ENCODE assay signal across 1 cellular context in genomic region chr19:58475714-58476497, GRCh38.
TF ChIP-seq lines count a peak whose summit lies in the region.

Gene ZNF446, plus strand, starts transcription at chr19:58476352. Its CDS starts 867 bp downstream, at chr19:58477219.

TF ChIP-seq in HepG2, 621 proteins besides CTCF, POLR2A, EP300 and RAD21 (continued from another document and continues in another):
- TF ChIP-seq IKZF5 (CRISPR knock-in tag; IDR thresholded peaks at IDR 0.05) (peak; percentile 84), HNF1B (CRISPR knock-in tag; IDR thresholded peaks at IDR 0.05) (peak; percentile 92), SAP130 (CRISPR knock-in tag; IDR thresholded peaks at IDR 0.05; ENCODE audit: low read depth) (peak; percentile 94), ZNF557 (CRISPR knock-in tag; IDR thresholded peaks at IDR 0.05) (no peak), ZNF343 (CRISPR knock-in tag; IDR thresholded peaks at IDR 0.05) (peak; percentile 60; the same call in 1 of the 2 replicates), FOXC1 (CRISPR knock-in tag; IDR thresholded peaks at IDR 0.05; ENCODE audit: borderline replicate concordance) (peak; percentile 46; the same call in 1 of the 2 replicates), SALL1 (CRISPR knock-in tag; IDR thresholded peaks at IDR 0.05) (peak; percentile 49; the same call in 1 of the 2 replicates), MBD4 (IDR thresholded peaks at IDR 0.05; ENCODE audit: borderline replicate concordance, low read length) (no peak), SP2 (CRISPR knock-in tag; IDR thresholded peaks at IDR 0.05) (peak; percentile 74; the same call in 1 of the 2 replicates), ZNF30 (CRISPR knock-in tag; IDR thresholded peaks at IDR 0.05) (no peak), ZBTB7A (CRISPR knock-in tag; IDR thresholded peaks at IDR 0.05) (peak; percentile 75; the same call in 1 of the 2 replicates), TAF1 (CRISPR knock-in tag; IDR thresholded peaks at IDR 0.05) (peak; percentile 40), TFAP4 (IDR thresholded peaks at IDR 0.05; ENCODE audit: borderline replicate concordance, low read depth) (peak; percentile 50; the same call in 1 of the 2 replicates), HNRNPK (IDR thresholded peaks at IDR 0.05; ENCODE audit: low read depth, low read length, poor library complexity, severe bottlenecking) (no peak), REST (IDR thresholded peaks at IDR 0.05; ENCODE audit: borderline replicate concordance in 1 of 2, low read depth in 1 of 2, low read length in 2 of 2) (no peak; a peak in 1 of 4 replicates), ZSCAN21 (CRISPR knock-in tag; IDR thresholded peaks at IDR 0.05; ENCODE audit: borderline replicate concordance) (peak; percentile 54), SRY (CRISPR knock-in tag; IDR thresholded peaks at IDR 0.05) (peak; percentile 58; the same call in 1 of the 2 replicates), ZFP62 (CRISPR knock-in tag; IDR thresholded peaks at IDR 0.05) (0 out of 2 replicates have a peak, but pooled peaks have one; percentile 46), RXRA (CRISPR knock-in tag; IDR thresholded peaks at IDR 0.05) (peak; percentile 86), ZNF337 (CRISPR knock-in tag; IDR thresholded peaks at IDR 0.05; ENCODE audit: borderline replicate concordance, low read depth) (no peak), KLF6 (CRISPR knock-in tag; IDR thresholded peaks at IDR 0.05) (peak; percentile 86; the same call in 1 of the 2 replicates), NCOR1 (IDR thresholded peaks at IDR 0.05; ENCODE audit: borderline replicate concordance, low read length) (peak; percentile 76; the same call in 1 of the 2 replicates), RBM39 (IDR thresholded peaks at IDR 0.05; ENCODE audit: low read depth, low read length, poor library complexity, severe bottlenecking) (peak; percentile 59), SUZ12 (IDR thresholded peaks at IDR 0.05; ENCODE audit: low read depth, low read length) (peak; percentile 49; the same call in 1 of the 2 replicates), RFX1 (IDR thresholded peaks at IDR 0.05) (peak; percentile 96), SPEN (CRISPR knock-in tag; IDR thresholded peaks at IDR 0.05; ENCODE audit: low read depth) (peak; percentile 42; the same call in 1 of the 2 replicates), ZNF788 (CRISPR knock-in tag; IDR thresholded peaks at IDR 0.05; ENCODE audit: borderline replicate concordance) (peak; percentile 74), ZNF275 (CRISPR knock-in tag; IDR thresholded peaks at IDR 0.05; ENCODE audit: borderline replicate concordance) (no peak), SKI (IDR thresholded peaks at IDR 0.05; ENCODE audit: partially characterized antibody) (peak; percentile 37), SOX6 (IDR thresholded peaks at IDR 0.05) (no peak), SOX6 (CRISPR knock-in tag; IDR thresholded peaks at IDR 0.05) (peak; percentile 60), TSC22D2 (CRISPR knock-in tag; IDR thresholded peaks at IDR 0.05; ENCODE audit: borderline replicate concordance) (no peak), ZNF280D (CRISPR knock-in tag; IDR thresholded peaks at IDR 0.05) (0 out of 2 replicates have a peak, but pooled peaks have one; percentile 8), ZNF784 (CRISPR knock-in tag; IDR thresholded peaks at IDR 0.05; ENCODE audit: borderline replicate concordance) (peak; percentile 52; the same call in 1 of the 2 replicates), ZNF510 (CRISPR knock-in tag; IDR thresholded peaks at IDR 0.05; ENCODE audit: low read depth) (0 out of 2 replicates have a peak, but pooled peaks have one; percentile 59), HIVEP1 (CRISPR knock-in tag; IDR thresholded peaks at IDR 0.05) (peak; percentile 39; the same call in 1 of the 2 replicates), ZEB1 (IDR thresholded peaks at IDR 0.05; ENCODE audit: insufficient replicate concordance, low read depth) (peak; percentile 7), MYC (CRISPR knock-in tag; IDR thresholded peaks at IDR 0.05; ENCODE audit: borderline replicate concordance) (peak; percentile 48; the same call in 1 of the 2 replicates), BRD4 (CRISPR knock-in tag; IDR thresholded peaks at IDR 0.05) (0 out of 2 replicates have a peak, but pooled peaks have one; percentile 63), ARID4A (CRISPR knock-in tag; IDR thresholded peaks at IDR 0.05; ENCODE audit: borderline replicate concordance) (peak; percentile 96), ZNF768 (CRISPR knock-in tag; IDR thresholded peaks at IDR 0.05) (0 out of 2 replicates have a peak, but pooled peaks have one; percentile 8), JUND (CRISPR knock-in tag; IDR thresholded peaks at IDR 0.05) (no peak), CREB1 (IDR thresholded peaks at IDR 0.05) (peak; percentile 80), CREB1 (CRISPR knock-in tag; IDR thresholded peaks at IDR 0.05) (peak; percentile 85), ZNF770 (CRISPR knock-in tag; IDR thresholded peaks at IDR 0.05) (peak; percentile 59; the same call in 1 of the 2 replicates)
